18 cellular contexts compared by ENCODE assay signal in the genomic region with DNA sequence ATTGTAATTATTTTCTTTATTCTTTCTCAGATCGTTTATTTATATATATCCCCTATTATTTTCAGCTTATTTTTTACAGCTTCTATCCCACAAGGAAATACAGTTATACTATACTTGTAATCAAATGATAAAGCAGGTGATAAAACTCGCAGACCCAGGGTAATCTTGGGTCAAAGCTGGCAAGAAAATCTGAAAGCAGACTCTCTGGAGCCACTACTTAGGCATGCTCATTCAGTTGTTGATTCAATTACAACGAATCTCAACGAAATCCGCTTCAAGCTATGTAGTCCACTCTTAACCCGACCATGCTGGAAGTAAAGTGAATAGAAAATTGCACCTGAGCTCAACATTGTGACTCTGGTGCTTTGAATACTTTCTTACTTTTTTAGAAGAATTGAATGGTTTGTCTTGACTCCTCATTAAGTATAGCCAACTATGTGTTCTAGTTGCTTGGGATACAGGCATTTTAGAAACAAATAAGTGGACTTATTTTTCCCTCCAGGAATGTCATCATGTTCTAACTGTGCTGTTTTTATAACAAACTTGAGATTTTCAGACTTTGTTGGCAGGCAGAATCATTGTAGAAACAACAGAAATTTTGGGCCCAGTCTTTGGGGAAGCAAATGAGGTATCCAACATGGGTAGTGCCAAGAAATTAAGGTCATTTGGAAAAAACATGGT. TPM values are rescaled to one million over a fixed set of nuclear protein-coding genes. Genes with fewer than 3 reads are reported as not detected.
A peak's percentile ranks its signal among the peaks of the same experiment; 100 is the strongest.
DNase-seq lines count a peak whose midpoint lies in the region; ATAC-seq and TF ChIP-seq lines count a peak whose summit lies in the region.
"Had no signal": no experiment of that assay in that cellular context is flagged by ENCODE, and none has a peak within 500 bp of the region (broad histone marks: within the 10 kb centered on the region; RNA-seq: fewer than 3 reads in every experiment).

No MANE protein-coding gene starts in this region.

- no peaks in the 10 kb centered on the region for H3K27me3 ChIP-seq in cardiac muscle cell
- H3K27me3 ChIP-seq in right atrium auricular region: no peaks in the 10 kb centered on the region
- H3K27me3 ChIP-seq: MG63, Peyer's patch had no signal

- no peak overlapping the region for H3K4me3 ChIP-seq in cardiac muscle cell
- no peak overlapping the region for H3K4me3 ChIP-seq in right atrium auricular region
- H3K4me3 ChIP-seq: MG63, Peyer's patch had no signal

- no peak overlapping the region for H3K4me3 Mint-ChIP-seq in chondrocyte (ENCODE audit: unreplicated experiment)
- H3K4me3 Mint-ChIP-seq: B cell; CD4-positive, CD25-positive, alpha-beta regulatory T cell had no signal

- peak overlapping the region; percentile 57 for H3K27ac ChIP-seq in cardiac muscle cell
- H3K27ac ChIP-seq in right atrium auricular region: peak overlapping the region in 1 of 2 donors; percentile 52
- H3K27ac ChIP-seq: Peyer's patch had no signal

- no peaks in the 10 kb centered on the region for H3K27me3 Mint-ChIP-seq in chondrocyte (ENCODE audit: low read depth)
- H3K27me3 Mint-ChIP-seq: B cell; CD4-positive, CD25-positive, alpha-beta regulatory T cell had no signal

- TF ChIP-seq POLR2A in GM18505 (IDR thresholded peaks at IDR 0.05; ENCODE audit: borderline replicate concordance, extremely low read depth, insufficient read depth, insufficient read length): no peak

- H3K4me1 Mint-ChIP-seq in chondrocyte (ENCODE audit: low read depth): peaks cover 39% of the 10 kb centered on the region
- H3K4me1 Mint-ChIP-seq: B cell had no signal

- ATAC-seq in GM18505 (IDR thresholded peaks at IDR 0.05; ENCODE audit: unreplicated experiment) (no peak), GM21447 (IDR thresholded peaks at IDR 0.05; ENCODE audit: unreplicated experiment) (no peak)
- ATAC-seq: HCT116 had no signal

- peaks cover 29% of the 10 kb centered on the region for H3K36me3 Mint-ChIP-seq in chondrocyte (ENCODE audit: low read depth)

- peak overlapping the region; percentile 13 for H3K27ac Mint-ChIP-seq in chondrocyte (ENCODE audit: unreplicated experiment)
- H3K27ac Mint-ChIP-seq: B cell; CD4-positive, CD25-positive, alpha-beta regulatory T cell had no signal

- DNase-seq in cardiac muscle cell (ENCODE audit: low read depth in 1 of 2, low spot score in 1 of 2) (no peak), right atrium auricular region (ENCODE audit: low spot score) (no peak), chondrocyte (ENCODE audit: low spot score) (no peak), medulla oblongata (ENCODE audit: extremely low spot score) (peak; percentile 32)
- DNase-seq in activated CD4-positive, alpha-beta T cell treated with anti-CD3 and anti-CD28 coated beads, Interleukin-2, amount 50 U/mL, for 4 hours: no peak
- DNase-seq: Caco-2; CD4-positive, CD25-positive, alpha-beta regulatory T cell; Kasumi-1; MG63; NCI-H1048; NCI-H1436 treated with DMSO at 0.1 percent for 48 hours; NCI-H2029; NCI-H526 treated with DMSO at 0.1 percent for 48 hours; Peyer's patch had no signal

- H3K36me3 ChIP-seq in cardiac muscle cell: peaks cover 36% of the 10 kb centered on the region
- peaks cover 49% of the 10 kb centered on the region for H3K36me3 ChIP-seq in right atrium auricular region

- H3K9me3 ChIP-seq in cardiac muscle cell (ENCODE audit: low read depth) (no peaks in the 10 kb centered on the region), right atrium auricular region (no peaks in the 10 kb centered on the region)
- H3K9me3 ChIP-seq: Caco-2, MG63, Peyer's patch had no signal

- H3K4me1 ChIP-seq in cardiac muscle cell (ENCODE audit: low read depth) (peaks cover 23% of the 10 kb centered on the region), right atrium auricular region (peaks cover 0 to 16% of the 10 kb centered on the region in 2 donors)
- H3K4me1 ChIP-seq: Caco-2, Peyer's patch had no signal

- no peak for TF ChIP-seq CTCF in cardiac muscle cell (IDR thresholded peaks at IDR 0.05; ENCODE audit: low read depth, low read length)
- no peak for TF ChIP-seq CTCF in right atrium auricular region (IDR thresholded peaks at IDR 0.05)
- no peak for TF ChIP-seq CTCF in chondrocyte (IDR thresholded peaks at IDR 0.05)

- no peaks in the 10 kb centered on the region for H3K9me3 Mint-ChIP-seq in chondrocyte (ENCODE audit: low read depth)
- H3K9me3 Mint-ChIP-seq: CD4-positive, CD25-positive, alpha-beta regulatory T cell had no signal

RNA-seq across cellular contexts. Expression of a gene that starts 21.4 kb away (rescaled TPM):
- 74.1 and 83.2 TPM in 2 replicates for total RNA-seq in cardiac muscle cell
- polyA plus RNA-seq in cardiac muscle cell: 167 and 248 TPM in 2 replicates
- 100 to 1,000 TPM in 1 of 2 donors, 10 to 100 TPM in 1; 76.3 to 113 TPM for total RNA-seq in right atrium auricular region
- total RNA-seq in chondrocyte: 94.7 to 102 TPM (median 97.9 TPM) in 3 replicates
